Comparison of ENCODE assay signal across 1 cellular context in the genomic region with DNA sequence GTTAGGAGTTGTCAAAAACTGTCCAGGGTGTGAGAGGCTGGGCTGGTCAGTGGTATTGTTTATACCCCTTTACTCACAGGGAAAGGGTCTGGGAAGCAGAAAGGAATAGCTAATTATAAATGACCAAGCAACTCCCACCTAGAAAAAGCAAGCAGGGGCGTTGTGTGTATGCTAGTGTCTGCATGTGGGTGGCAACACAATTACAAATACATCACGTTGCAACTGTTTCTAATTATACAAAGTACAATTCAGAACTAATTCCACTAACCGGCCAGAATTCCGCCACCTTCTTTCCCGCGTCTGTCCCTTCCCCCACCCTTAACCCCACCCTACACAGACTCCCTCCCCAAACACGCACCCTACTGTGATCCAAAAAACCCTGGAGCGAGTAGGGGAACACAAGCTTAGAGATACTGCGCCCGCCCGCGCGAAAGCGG.
TF ChIP-seq lines count a peak whose summit lies in the region.

No MANE protein-coding gene starts in this region.

TF ChIP-seq in endothelial cell of umbilical vein, 7 proteins besides CTCF, POLR2A, EP300 and RAD21:
- TF ChIP-seq, protein P1, sequence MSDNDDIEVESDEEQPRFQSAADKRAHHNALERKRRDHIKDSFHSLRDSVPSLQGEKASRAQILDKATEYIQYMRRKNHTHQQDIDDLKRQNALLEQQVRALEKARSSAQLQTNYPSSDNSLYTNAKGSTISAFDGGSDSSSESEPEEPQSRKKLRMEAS (IDR thresholded peaks at IDR 0.05; ENCODE audit: insufficient read depth, insufficient read length): no peak
- TF ChIP-seq FOS (IDR thresholded peaks at IDR 0.05; ENCODE audit: borderline replicate concordance, insufficient read depth, low read length) (no peak), GATA2 (IDR thresholded peaks at IDR 0.05; ENCODE audit: insufficient read depth, insufficient read length, low read depth, low read length) (no peak), POLR2AphosphoS5 (IDR thresholded peaks at IDR 0.05; ENCODE audit: insufficient read depth, low read depth, low read length) (no peak), JUN (IDR thresholded peaks at IDR 0.05; ENCODE audit: borderline replicate concordance, insufficient read depth, insufficient read length, low read depth) (no peak), MYC (IDR thresholded peaks at IDR 0.05; ENCODE audit: low read depth, low read length) (no peak), EZH2 (IDR thresholded peaks at IDR 0.05; ENCODE audit: borderline replicate concordance, low read depth, low read length, severe bottlenecking) (no peak)
TF ChIP-seq in endothelial cell of umbilical vein: peak in this region for 0.
